ENCODE assay signal across 8 cellular contexts in the genomic region with DNA sequence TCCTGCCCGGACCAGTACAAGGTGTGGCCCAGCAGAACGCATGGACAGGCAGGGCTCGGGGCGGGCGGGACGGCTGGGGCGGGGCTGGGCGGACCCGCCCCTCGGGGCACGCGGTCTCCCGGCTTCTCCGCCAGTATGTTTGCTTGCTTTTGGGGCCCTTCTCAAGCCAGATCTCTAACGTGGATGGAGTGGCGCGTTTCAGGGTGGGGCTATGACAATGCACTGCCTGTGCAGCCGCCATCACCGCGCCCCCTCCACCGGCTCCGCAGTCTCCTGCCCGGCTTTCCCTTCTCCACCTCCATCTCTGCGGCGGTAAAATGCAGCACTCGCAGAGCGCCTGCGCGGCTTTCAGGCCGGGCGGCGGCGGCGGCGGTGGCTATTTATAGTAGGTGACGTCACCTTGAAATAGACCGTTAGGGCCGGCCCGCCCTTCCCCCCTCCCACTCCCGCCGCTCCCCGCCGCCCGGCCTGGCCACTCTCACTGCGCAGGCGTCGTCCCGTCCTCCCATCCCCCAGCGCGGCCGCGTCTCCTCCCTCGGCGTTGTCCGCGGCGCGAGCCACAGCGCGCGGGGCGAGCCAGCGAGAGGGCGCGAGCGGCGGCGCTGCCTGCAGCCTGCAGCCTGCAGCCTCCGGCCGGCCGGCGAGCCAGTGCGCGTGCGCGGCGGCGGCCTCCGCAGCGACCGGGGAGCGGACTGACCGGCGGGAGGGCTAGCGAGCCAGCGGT. TPM values are rescaled to one million over a fixed set of nuclear protein-coding genes. Genes with fewer than 3 reads are reported as not detected.
A peak's percentile ranks its signal among the peaks of the same experiment; 100 is the strongest.
DNase-seq lines count a peak whose midpoint lies in the region; ATAC-seq and TF ChIP-seq lines count a peak whose summit lies in the region.

A gene (plus strand): TSS at position 560 of the 724 bp plus-strand sequence. CDS start 199 bp downstream, outside the sequence.

- peak within 1 kb of the TSS; percentile 95 for H3K4me3 ChIP-seq in ectodermal cell (ENCODE audit: insufficient read depth, low read depth, low read length)
- peak within 1 kb of the TSS; percentile 91 for H3K4me3 ChIP-seq in lung

- intact Hi-C loops in activated CD8-positive, alpha-beta T cell treated with anti-CD3 and anti-CD28 coated beads for 36 hours (cut with micrococcal nuclease) = loop anchor here (10.0 kb wide), 1 partner anchor 189 kb away; a partner anchor contains a TSS

- H3K27me3 Mint-ChIP-seq in activated CD8-positive, alpha-beta T cell treated with anti-CD3 and anti-CD28 coated beads for 36 hours = no peaks in the 10 kb centered on the region

- H3K4me3 Mint-ChIP-seq in activated CD8-positive, alpha-beta T cell treated with anti-CD3 and anti-CD28 coated beads for 36 hours = no peak within 1 kb of the TSS

- peaks cover 11% of the 10 kb centered on the region for H3K36me3 ChIP-seq in ectodermal cell (ENCODE audit: control insufficient read depth, insufficient read depth, low read length)
- H3K36me3 ChIP-seq in lung (ENCODE audit: control insufficient read depth in 2 of 2, insufficient read depth in 2 of 2, low read length in 2 of 2) = no peaks in the 10 kb centered on the region

- H3K4me1 Mint-ChIP-seq in activated CD8-positive, alpha-beta T cell treated with anti-CD3 and anti-CD28 coated beads for 36 hours (ENCODE audit: low read depth) = peaks cover 28% of the 10 kb centered on the region

- CTCF ChIA-PET in activated CD8-positive, alpha-beta T cell treated with anti-CD3 and anti-CD28 coated beads for 36 hours (lab: Charles Lee) = interaction anchor here (2.3 to 3.0 kb wide), 2 partner anchors 26 kb away, joined by 6 to 8 read pairs; no protein-coding TSS in a partner anchor

- ATAC-seq in GM19351 (IDR thresholded peaks at IDR 0.05; ENCODE audit: unreplicated experiment) (peak; percentile 66), HG03521 (IDR thresholded peaks at IDR 0.05; ENCODE audit: unreplicated experiment) (peak; percentile 76), lung (ENCODE audit: insufficient read depth, low FRiP score) (peak; percentile 90)
- peak; percentile 83 for ATAC-seq in activated CD8-positive, alpha-beta T cell treated with anti-CD3 and anti-CD28 coated beads for 36 hours

- no peaks in the 10 kb centered on the region for H3K27me3 ChIP-seq in ectodermal cell (ENCODE audit: control insufficient read depth, insufficient read depth, low read length, poor library complexity, severe bottlenecking)
- H3K27me3 ChIP-seq in lung (ENCODE audit: control insufficient read depth, insufficient read depth) = no peaks in the 10 kb centered on the region

- peak within 1 kb of the TSS; percentile 96 for H3K27ac Mint-ChIP-seq in activated CD8-positive, alpha-beta T cell treated with anti-CD3 and anti-CD28 coated beads for 36 hours

- peaks cover 19% of the 10 kb centered on the region for H3K36me3 Mint-ChIP-seq in activated CD8-positive, alpha-beta T cell treated with anti-CD3 and anti-CD28 coated beads for 36 hours (ENCODE audit: low read depth)

- TF ChIP-seq CTCF in C4-2B (conservative IDR thresholded peaks at IDR 0.05) = no peak
- TF ChIP-seq CTCF in activated CD8-positive, alpha-beta T cell treated with anti-CD3 and anti-CD28 coated beads for 36 hours (IDR thresholded peaks at IDR 0.05) = no peak
- no peak for TF ChIP-seq CTCF in lung (IDR thresholded peaks at IDR 0.05; ENCODE audit: control extremely low read depth, extremely low read depth)

- H3K27ac ChIP-seq in C4-2B = peak within 1 kb of the TSS; percentile 95
- peak within 1 kb of the TSS; percentile 81 for H3K27ac ChIP-seq in ectodermal cell (ENCODE audit: insufficient read depth, low read depth, low read length, poor library complexity, severe bottlenecking)
- H3K27ac ChIP-seq in lung (ENCODE audit: low read depth in 1 of 2, low read length in 1 of 2) = peak within 1 kb of the TSS; percentile 98 to 99

- H3K9me3 Mint-ChIP-seq in activated CD8-positive, alpha-beta T cell treated with anti-CD3 and anti-CD28 coated beads for 36 hours = no peaks in the 10 kb centered on the region

- WGBS in ectodermal cell, 2 experiments = 0% methylated on average over 85 to 86 of the region's 86 CpGs
- WGBS in lung, 2 donors = 0 to 1% methylated on average over 62 to 86 of the region's 86 CpGs

- H3K4me1 ChIP-seq in ectodermal cell (ENCODE audit: control insufficient read depth, insufficient read depth, low read length) = no peaks in the 10 kb centered on the region
- H3K4me1 ChIP-seq in lung (ENCODE audit: control insufficient read depth in 2 of 2, insufficient read depth in 2 of 2, low read length in 2 of 2) = peaks cover 3 to 7% of the 10 kb centered on the region in 2 donors

- POLR2A ChIA-PET in activated CD8-positive, alpha-beta T cell treated with anti-CD3 and anti-CD28 coated beads for 36 hours (lab: Charles Lee) = interaction anchor here (0.6 to 1.3 kb wide), 3 partner anchors 12 to 282 kb away, joined by 3 read pairs; a partner anchor contains a TSS

- H3K9me3 ChIP-seq in ectodermal cell (ENCODE audit: control insufficient read depth, low read length) = no peaks in the 10 kb centered on the region
- no peaks in the 10 kb centered on the region for H3K9me3 ChIP-seq in lung (ENCODE audit: control insufficient read depth in 2 of 2, insufficient read depth in 1 of 2, low read length in 1 of 2)

- peak; percentile 75 for DNase-seq in NCI-H774 (lab: John Stamatoyannopoulos, UW)
- DNase-seq in activated CD8-positive, alpha-beta T cell treated with anti-CD3 and anti-CD28 coated beads for 36 hours = peak; percentile 95
- peak; percentile 96 for DNase-seq in lung (ENCODE audit: low spot score)
- DNase-seq in stimulated activated CD4-positive, alpha-beta T cell treated with anti-CD3 and anti-CD28 coated beads, TNF-alpha, amount 100 ng/mL, for 24 hours (ENCODE audit: low read depth in 3 of 3) = peak; percentile 79 to 93 (median 85)

RNA-seq across cellular contexts. Expression of the gene that starts here (rescaled TPM):
- 100 to 1,000 TPM; 123 to 126 TPM for total RNA-seq in activated CD8-positive, alpha-beta T cell treated with anti-CD3 and anti-CD28 coated beads for 36 hours
- 182 TPM for polyA plus RNA-seq in ectodermal cell (2013, experiment 1 of 4)
- polyA plus RNA-seq in ectodermal cell (2013, experiment 2 of 4) = 177 TPM
- polyA plus RNA-seq in ectodermal cell (2013, experiment 3 of 4) = 168 TPM
- 174 TPM for polyA plus RNA-seq in ectodermal cell (2013, experiment 4 of 4)
- 100 to 1,000 TPM in 1 of 2 donors, 10 to 100 TPM in 1; 50.1 to 151 TPM for total RNA-seq in lung
- polyA plus RNA-seq in lung = 10 to 100 TPM; 89.5 to 90.5 TPM

Comparison
In these comparisons a context has a peak if more than half of its experiments do, and no peak if none do; other contexts are left out.
1. Peak in every context shown above with its lines: DNase-seq, ATAC-seq, H3K4me3 ChIP-seq and H3K27ac ChIP-seq.